10 cellular contexts compared by ENCODE assay signal in the genomic region with DNA sequence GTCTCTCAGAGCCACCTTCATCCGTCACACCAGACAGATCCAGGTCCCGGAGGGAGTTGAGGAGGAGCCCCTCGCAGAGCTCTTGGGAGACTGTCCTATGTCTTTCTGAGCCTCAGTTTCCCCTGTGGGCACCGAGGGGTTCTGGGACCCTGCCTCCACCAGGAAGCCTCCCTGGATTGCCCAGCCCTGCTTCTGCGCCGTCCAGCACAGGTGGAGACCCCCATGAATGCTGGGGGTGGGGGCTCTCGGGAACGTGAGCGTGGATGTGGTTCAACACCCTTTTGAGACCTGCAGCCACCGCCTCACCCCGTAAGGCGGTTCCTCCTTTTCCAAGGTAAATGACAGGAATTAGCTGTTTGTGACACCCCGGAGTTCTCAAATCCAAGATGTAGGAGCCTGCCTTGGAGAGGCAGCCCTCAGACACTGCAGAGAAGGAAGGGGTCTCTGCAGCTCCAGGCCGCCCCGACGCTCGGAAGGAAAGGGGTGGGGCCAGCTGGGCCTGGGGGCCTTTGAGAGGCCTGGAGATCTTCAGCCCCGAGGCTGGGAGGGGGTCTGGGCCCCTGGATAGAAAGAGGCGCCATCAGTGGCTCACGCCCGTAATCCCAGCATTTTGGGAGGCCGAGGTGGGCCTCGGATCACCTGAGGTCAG. TPM values are rescaled to one million over a fixed set of nuclear protein-coding genes. Genes with fewer than 3 reads are reported as not detected.
A peak's percentile ranks its signal among the peaks of the same experiment; 100 is the strongest.
DNase-seq lines count a peak whose midpoint lies in the region.
"Had no signal": no experiment of that assay in that cellular context is flagged by ENCODE, and none has a peak within 500 bp of the region (broad histone marks: within the 10 kb centered on the region; RNA-seq: fewer than 3 reads in every experiment).

No MANE protein-coding gene starts in this region.

- peak overlapping the region; percentile 89 for H3K27ac Mint-ChIP-seq in activated naive CD4-positive, alpha-beta T cell treated with anti-CD3 and anti-CD28 coated beads for 36 hours
- H3K27ac Mint-ChIP-seq in activated naive CD8-positive, alpha-beta T cell treated with anti-CD3 and anti-CD28 coated beads for 36 hours, result peak overlapping the region; percentile 95

- H3K4me3 Mint-ChIP-seq in activated naive CD4-positive, alpha-beta T cell treated with anti-CD3 and anti-CD28 coated beads for 36 hours, result peak overlapping the region; percentile 70
- H3K4me3 Mint-ChIP-seq in activated naive CD8-positive, alpha-beta T cell treated with anti-CD3 and anti-CD28 coated beads for 36 hours, result peak overlapping the region; percentile 83

- peaks cover 9% of the 10 kb centered on the region for H3K36me3 Mint-ChIP-seq in activated naive CD4-positive, alpha-beta T cell treated with anti-CD3 and anti-CD28 coated beads for 36 hours (ENCODE audit: low read depth)
- peaks cover 5% of the 10 kb centered on the region for H3K36me3 Mint-ChIP-seq in activated naive CD8-positive, alpha-beta T cell treated with anti-CD3 and anti-CD28 coated beads for 36 hours

- no peaks in the 10 kb centered on the region for H3K9me3 Mint-ChIP-seq in activated naive CD4-positive, alpha-beta T cell treated with anti-CD3 and anti-CD28 coated beads for 36 hours
- H3K9me3 Mint-ChIP-seq in activated naive CD8-positive, alpha-beta T cell treated with anti-CD3 and anti-CD28 coated beads for 36 hours, result no peaks in the 10 kb centered on the region

- no peak overlapping the region for H3K4me3 ChIP-seq in skeletal muscle satellite cell (ENCODE audit: low read length)

- peaks cover 17% of the 10 kb centered on the region for H3K27me3 ChIP-seq in skeletal muscle satellite cell (ENCODE audit: control insufficient read depth, insufficient read depth, low read length)

- no peaks in the 10 kb centered on the region for H3K36me3 ChIP-seq in skeletal muscle satellite cell (ENCODE audit: insufficient read depth, low read length)
- H3K36me3 ChIP-seq: upper lobe of left lung had no signal

- H3K4me2 ChIP-seq in skeletal muscle satellite cell (ENCODE audit: low read length), result peak overlapping the region; percentile 82

- H3K27me3 Mint-ChIP-seq in activated naive CD4-positive, alpha-beta T cell treated with anti-CD3 and anti-CD28 coated beads for 36 hours (ENCODE audit: low read depth), result no peaks in the 10 kb centered on the region
- no peaks in the 10 kb centered on the region for H3K27me3 Mint-ChIP-seq in activated naive CD8-positive, alpha-beta T cell treated with anti-CD3 and anti-CD28 coated beads for 36 hours

- H3K4me1 ChIP-seq in skeletal muscle satellite cell (ENCODE audit: control insufficient read depth, insufficient read depth, low read length), result peaks cover 27% of the 10 kb centered on the region

- CTCF ChIA-PET in activated naive CD4-positive, alpha-beta T cell treated with anti-CD3 and anti-CD28 coated beads for 36 hours (lab: Charles Lee), result no interaction called here

- DNase-seq in activated naive CD4-positive, alpha-beta T cell treated with anti-CD3 and anti-CD28 coated beads for 36 hours, result no peak
- DNase-seq in activated naive CD4-positive, alpha-beta T cell treated with Interleukin-2 at 50 U/mL for 16 hours, result no peak
- DNase-seq in activated naive CD8-positive, alpha-beta T cell treated with anti-CD3 and anti-CD28 coated beads for 36 hours, result no peak
- DNase-seq in NCI-H2107 treated with DMSO at 0.1 percent for 48 hours (lab: John Stamatoyannopoulos, UW; ENCODE audit: unreplicated experiment) (no peak), hypothalamus (lab: John Stamatoyannopoulos, UW) (no peak)
- DNase-seq: hippocampal formation, NCI-H2107 had no signal

- no peak overlapping the region for H3K9ac ChIP-seq in skeletal muscle satellite cell (ENCODE audit: low read depth, low read length)

- intact Hi-C loops in activated naive CD4-positive, alpha-beta T cell treated with anti-CD3 and anti-CD28 coated beads for 36 hours (cut with micrococcal nuclease), result no loop called here

- H3K4me1 Mint-ChIP-seq in activated naive CD4-positive, alpha-beta T cell treated with anti-CD3 and anti-CD28 coated beads for 36 hours (ENCODE audit: low read depth), result peaks cover 34% of the 10 kb centered on the region
- peaks cover 26% of the 10 kb centered on the region for H3K4me1 Mint-ChIP-seq in activated naive CD8-positive, alpha-beta T cell treated with anti-CD3 and anti-CD28 coated beads for 36 hours

- H3K9me3 ChIP-seq in skeletal muscle satellite cell (replicated peaks; ENCODE audit: low read length), result no peaks in the 10 kb centered on the region
- H3K9me3 ChIP-seq: upper lobe of left lung had no signal

RNA-seq across cellular contexts. Expression of a gene that starts 1.0 kb away (rescaled TPM):
- 10 to 100 TPM; 30.7 to 31.0 TPM for total RNA-seq in activated naive CD4-positive, alpha-beta T cell treated with anti-CD3 and anti-CD28 coated beads for 36 hours
- total RNA-seq in activated naive CD8-positive, alpha-beta T cell treated with anti-CD3 and anti-CD28 coated beads for 36 hours, result 10 to 100 TPM; 52.5 to 53.3 TPM
- not detected in 2 replicates for total RNA-seq in skeletal muscle satellite cell (2012; rRNA removed)

RNA-seq across cellular contexts. Expression of a gene that starts 6.6 kb away (rescaled TPM):
- 100 to 1,000 TPM; 107 to 110 TPM for total RNA-seq in activated naive CD4-positive, alpha-beta T cell treated with anti-CD3 and anti-CD28 coated beads for 36 hours
- total RNA-seq in activated naive CD8-positive, alpha-beta T cell treated with anti-CD3 and anti-CD28 coated beads for 36 hours, result 100 to 1,000 TPM; 110 to 111 TPM
- not detected in 2 replicates for total RNA-seq in skeletal muscle satellite cell (2012; rRNA removed)
- total RNA-seq: H1 had no signal

RNA-seq across cellular contexts. Expression of a gene that starts 24.4 kb away (rescaled TPM):
- 10 to 100 TPM; 74.7 to 79.5 TPM for total RNA-seq in activated naive CD4-positive, alpha-beta T cell treated with anti-CD3 and anti-CD28 coated beads for 36 hours
- total RNA-seq in activated naive CD8-positive, alpha-beta T cell treated with anti-CD3 and anti-CD28 coated beads for 36 hours, result 10 to 100 TPM; 85.9 to 95.9 TPM
- total RNA-seq in skeletal muscle satellite cell (2012; rRNA removed), result 92.8 and 101 TPM in 2 replicates

RNA-seq across cellular contexts. Expression of a gene that starts 24.7 kb away (rescaled TPM):
- 1 to 10 TPM; 8.7 to 9.9 TPM for total RNA-seq in activated naive CD4-positive, alpha-beta T cell treated with anti-CD3 and anti-CD28 coated beads for 36 hours
- total RNA-seq in activated naive CD8-positive, alpha-beta T cell treated with anti-CD3 and anti-CD28 coated beads for 36 hours, result 10 to 100 TPM; 17.5 to 18.9 TPM
- total RNA-seq in skeletal muscle satellite cell (2012; rRNA removed), result 16.0 and 20.8 TPM in 2 replicates

RNA-seq across cellular contexts. Expression of a gene that starts 33.7 kb away (rescaled TPM):
- total RNA-seq in activated naive CD4-positive, alpha-beta T cell treated with anti-CD3 and anti-CD28 coated beads for 36 hours, result not detected
- total RNA-seq in activated naive CD8-positive, alpha-beta T cell treated with anti-CD3 and anti-CD28 coated beads for 36 hours, result not detected
- total RNA-seq in skeletal muscle satellite cell (2012; rRNA removed), result not detected in 2 replicates
